30 cellular contexts compared by ENCODE assay signal in the genomic region with DNA sequence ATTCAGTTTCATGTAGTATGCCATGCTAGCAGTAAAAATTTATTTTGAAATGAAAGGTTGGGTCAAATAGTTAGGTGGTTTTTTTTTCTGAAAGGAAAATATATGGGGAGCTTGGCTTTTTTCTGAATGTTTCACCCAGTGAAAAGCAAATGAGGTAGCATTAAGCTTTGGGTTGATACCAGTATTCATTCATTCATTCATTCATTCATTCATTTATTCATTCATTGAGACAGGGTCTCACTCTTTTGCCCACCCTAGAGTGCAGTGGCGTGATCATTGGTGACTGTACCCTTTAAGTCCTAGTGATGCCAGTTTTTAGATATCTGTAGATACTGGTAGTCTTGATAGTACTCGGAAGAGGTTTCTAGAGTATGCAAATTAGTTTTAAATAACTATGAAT. TPM values are rescaled to one million over a fixed set of nuclear protein-coding genes. Genes with fewer than 3 reads are reported as not detected.
"Had no signal": no experiment of that assay in that cellular context is flagged by ENCODE, and none has a peak within 500 bp of the region (broad histone marks: within the 10 kb centered on the region; RNA-seq: fewer than 3 reads in every experiment).

No MANE protein-coding gene starts in this region.

- ATAC-seq: effector memory CD8-positive, alpha-beta T cell; esophagus mucosa; foreskin keratinocyte; gastrocnemius medialis; gastroesophageal sphincter; heart left ventricle; heart right ventricle had no signal

- H3K4me3 ChIP-seq: colonic mucosa, coronary artery, dorsolateral prefrontal cortex, esophagus muscularis mucosa, esophagus squamous epithelium, gastrocnemius medialis, gastroesophageal sphincter, heart left ventricle, heart right ventricle, hepatocyte had no signal

- H3K27me3 Mint-ChIP-seq: dendritic cell treated with granulocyte-macrophage colony-stimulating factor and Interleukin-4, amounts not matched to agents 40 ng/mL and 50 ng/mL, for 4 days; effector memory CD8-positive, alpha-beta T cell had no signal

- H3K9me3 ChIP-seq: colonic mucosa, esophagus muscularis mucosa, esophagus squamous epithelium, gastrocnemius medialis, gastroesophageal sphincter, heart left ventricle, heart right ventricle had no signal

- H3K27ac Mint-ChIP-seq: dendritic cell treated with granulocyte-macrophage colony-stimulating factor and Interleukin-4, amounts not matched to agents 40 ng/mL and 50 ng/mL, for 4 days; effector memory CD8-positive, alpha-beta T cell; endodermal cell had no signal

- H2AFZ ChIP-seq: hepatocyte had no signal

- H3K36me3 ChIP-seq: colonic mucosa had no signal

- H3K27ac ChIP-seq: colonic mucosa, coronary artery, dorsolateral prefrontal cortex, epithelial cell of prostate, esophagus muscularis mucosa, esophagus squamous epithelium, foreskin keratinocyte, gastrocnemius medialis, gastroesophageal sphincter, heart left ventricle, heart right ventricle, hepatocyte had no signal

- H3K4me2 ChIP-seq: hepatocyte had no signal

- H3K27me3 ChIP-seq: colonic mucosa, dorsolateral prefrontal cortex, esophagus muscularis mucosa, esophagus squamous epithelium, foreskin keratinocyte, gastrocnemius medialis, gastroesophageal sphincter, heart left ventricle, heart right ventricle, hepatocyte had no signal

- DNase-seq: colonic mucosa; cortex of kidney; dermis blood vessel endothelial cell; dorsolateral prefrontal cortex; effector CD4-positive, alpha-beta T cell; effector CD8-positive, alpha-beta T cell; effector memory CD4-positive, alpha-beta T cell; effector memory CD8-positive, alpha-beta T cell; endodermal cell; erythroblast; esophagus squamous epithelium; foreskin fibroblast; foreskin keratinocyte; foreskin melanocyte; gastrocnemius medialis; glutamatergic neuron; head of caudate nucleus; heart left ventricle; heart right ventricle had no signal

- H3K79me2 ChIP-seq: hepatocyte had no signal

- H3K9me3 Mint-ChIP-seq: dendritic cell treated with granulocyte-macrophage colony-stimulating factor and Interleukin-4, amounts not matched to agents 40 ng/mL and 50 ng/mL, for 4 days; effector memory CD8-positive, alpha-beta T cell had no signal

- FAIRE-seq: endometrium, endothelial cell of umbilical vein, frontal cortex had no signal

- H3K4me3 Mint-ChIP-seq: dendritic cell treated with granulocyte-macrophage colony-stimulating factor and Interleukin-4, amounts not matched to agents 40 ng/mL and 50 ng/mL, for 4 days; effector memory CD8-positive, alpha-beta T cell; endodermal cell had no signal

- H3K4me1 ChIP-seq: colonic mucosa, esophagus muscularis mucosa, esophagus squamous epithelium, foreskin keratinocyte, gastrocnemius medialis, gastroesophageal sphincter, heart left ventricle, heart right ventricle had no signal

RNA-seq across cellular contexts. Expression of gene LRRC70, which starts 42.4 kb away (rescaled TPM):
- total RNA-seq: epithelial cell of proximal tubule had no signal
